12 cellular contexts compared by ENCODE assay signal in genomic region chr22:35913925-35914324, GRCh38.
A peak's percentile ranks its signal among the peaks of the same experiment; 100 is the strongest.
DNase-seq lines count a peak whose midpoint lies in the region; ATAC-seq, FAIRE-seq and TF ChIP-seq lines count a peak whose summit lies in the region.
"Had no signal": no experiment of that assay in that cellular context is flagged by ENCODE, and none has a peak within 500 bp of the region (broad histone marks: within the 10 kb centered on the region; RNA-seq: fewer than 3 reads in every experiment).

No MANE protein-coding gene starts in this region.

- H3K27ac ChIP-seq in angular gyrus (ENCODE audit: low read depth, low read length) (peak overlapping the region; percentile 95), right atrium auricular region (peak overlapping the region; percentile 83 to 86), rectal smooth muscle tissue (ENCODE audit: low read depth, low read length) (peak overlapping the region; percentile 67)

- H3K9ac ChIP-seq in rectal smooth muscle tissue (ENCODE audit: low read length): no peak overlapping the region

- H3K27me3 Mint-ChIP-seq in Caco-2 (ENCODE audit: insufficient read depth, unreplicated experiment): no peaks in the 10 kb centered on the region
- H3K27me3 Mint-ChIP-seq in T-helper 2 cell treated with Interferon-gamma antibody and Interleukin-4, amounts not matched to agents 5 μg/mL and 100 μg/mL, for 36 hours (ENCODE audit: low read depth): no peaks in the 10 kb centered on the region

- CTCF ChIA-PET in Caco-2 (lab: Charles Lee): interaction anchor here (1.0 kb wide), 1 partner anchor 75 kb away, joined by 3 read pairs; no protein-coding TSS in a partner anchor

- intact Hi-C loops in Caco-2 (cut with micrococcal nuclease; ENCODE audit: unreplicated experiment): loop anchor here (2.0 kb wide), 2 partner anchors 19 to 73 kb away; no protein-coding TSS in a partner anchor
- intact Hi-C loops in sciatic nerve (cut with DNase I): no loop called here

- H3K27me3 ChIP-seq in Caco-2 (replicated peaks; ENCODE audit: control insufficient read depth, insufficient read depth, low read length) (no peaks in the 10 kb centered on the region), right atrium auricular region (no peaks in the 10 kb centered on the region), rectal smooth muscle tissue (ENCODE audit: control insufficient read depth, insufficient read depth, low read length) (no peaks in the 10 kb centered on the region)

- H3K9me3 ChIP-seq in Caco-2: no peaks in the 10 kb centered on the region
- no peaks in the 10 kb centered on the region for H3K9me3 ChIP-seq in right atrium auricular region

- POLR2A ChIA-PET in Caco-2 (lab: Charles Lee): no interaction called here

- no peak overlapping the region for H3K4me3 Mint-ChIP-seq in Caco-2 (ENCODE audit: unreplicated experiment)
- no peak overlapping the region for H3K4me3 Mint-ChIP-seq in T-helper 2 cell treated with Interferon-gamma antibody and Interleukin-4, amounts not matched to agents 5 μg/mL and 100 μg/mL, for 36 hours

- H3K27ac Mint-ChIP-seq in Caco-2 (ENCODE audit: unreplicated experiment): peak overlapping the region; percentile 76
- H3K27ac Mint-ChIP-seq in T-helper 2 cell treated with Interferon-gamma antibody and Interleukin-4, amounts not matched to agents 5 μg/mL and 100 μg/mL, for 36 hours: no peak overlapping the region

- TF ChIP-seq CTCF in Caco-2 (IDR thresholded peaks at IDR 0.05; ENCODE audit: insufficient read depth in 1 of 2, low read depth in 1 of 2, low read length in 1 of 2, severe bottlenecking in 1 of 2, unreplicated experiment in 1 of 2): no peak
- TF ChIP-seq CTCF in right atrium auricular region (IDR thresholded peaks at IDR 0.05): no peak

- H3K4me3 ChIP-seq in Caco-2 (ENCODE audit: low read depth, low read length) (no peak overlapping the region), right atrium auricular region (no peak overlapping the region), rectal smooth muscle tissue (ENCODE audit: low read length) (peak overlapping the region; percentile 22)

- no TSS peak for BruUV-seq in Caco-2 (replicated peaks; lab: Mats Ljungman, UMichigan)

- peaks cover 58% of the 10 kb centered on the region for H3K4me1 Mint-ChIP-seq in Caco-2 (ENCODE audit: low read depth, unreplicated experiment)
- H3K4me1 Mint-ChIP-seq in T-helper 2 cell treated with Interferon-gamma antibody and Interleukin-4, amounts not matched to agents 5 μg/mL and 100 μg/mL, for 36 hours (ENCODE audit: low read depth): peaks cover 15% of the 10 kb centered on the region

- H3K36me3 ChIP-seq in Caco-2 (ENCODE audit: control insufficient read depth, insufficient read depth, low read length): no peaks in the 10 kb centered on the region
- no peaks in the 10 kb centered on the region for H3K36me3 ChIP-seq in right atrium auricular region
- no peaks in the 10 kb centered on the region for H3K36me3 ChIP-seq in rectal smooth muscle tissue (ENCODE audit: control insufficient read depth, insufficient read depth, low read length)

- FAIRE-seq in urothelium cell line (lab: Jason Lieb, UNC): no peak
- FAIRE-seq: GM12891 had no signal

- H3K4me1 ChIP-seq in Caco-2 (peaks cover 37% of the 10 kb centered on the region), right atrium auricular region (peaks cover 0 to 79% of the 10 kb centered on the region in 2 donors), rectal smooth muscle tissue (ENCODE audit: control insufficient read depth, insufficient read depth, low read length) (peaks cover 20% of the 10 kb centered on the region)

- H3K9me3 Mint-ChIP-seq in Caco-2 (ENCODE audit: unreplicated experiment): no peaks in the 10 kb centered on the region
- no peaks in the 10 kb centered on the region for H3K9me3 Mint-ChIP-seq in T-helper 2 cell treated with Interferon-gamma antibody and Interleukin-4, amounts not matched to agents 5 μg/mL and 100 μg/mL, for 36 hours
- H3K9me3 Mint-ChIP-seq: CD14-positive monocyte had no signal

- DNase-seq in Caco-2: no peak
- no peak for DNase-seq in right atrium auricular region (ENCODE audit: low spot score)
- no peak for DNase-seq in sciatic nerve (ENCODE audit: low spot score)
- no peak for DNase-seq in urothelium cell line (ENCODE audit: low spot score)
- no peak for DNase-seq in T-helper 2 cell treated with Interferon-gamma antibody and Interleukin-4, amounts not matched to agents 5 μg/mL and 100 μg/mL, for 36 hours (ENCODE audit: low spot score)
- DNase-seq in H4 (ENCODE audit: low spot score): no peak
- DNase-seq: activated CD8-positive, alpha-beta memory T cell treated with anti-CD3 and anti-CD28 coated beads, Interleukin-2, amount 50 U/mL, for 4 hours; stimulated activated CD4-positive, alpha-beta T cell treated with anti-CD3 and anti-CD28 coated beads, Interleukin-2, amount 100 ng/mL, for 48 hours had no signal

- ATAC-seq in sciatic nerve: no peak

- no peaks in the 10 kb centered on the region for H3K36me3 Mint-ChIP-seq in Caco-2 (ENCODE audit: insufficient read depth, unreplicated experiment)
- H3K36me3 Mint-ChIP-seq in T-helper 2 cell treated with Interferon-gamma antibody and Interleukin-4, amounts not matched to agents 5 μg/mL and 100 μg/mL, for 36 hours (ENCODE audit: low read depth): no peaks in the 10 kb centered on the region
- H3K36me3 Mint-ChIP-seq: CD14-positive monocyte had no signal
